ENCODE assay signal across 2 cellular contexts in the genomic region with DNA sequence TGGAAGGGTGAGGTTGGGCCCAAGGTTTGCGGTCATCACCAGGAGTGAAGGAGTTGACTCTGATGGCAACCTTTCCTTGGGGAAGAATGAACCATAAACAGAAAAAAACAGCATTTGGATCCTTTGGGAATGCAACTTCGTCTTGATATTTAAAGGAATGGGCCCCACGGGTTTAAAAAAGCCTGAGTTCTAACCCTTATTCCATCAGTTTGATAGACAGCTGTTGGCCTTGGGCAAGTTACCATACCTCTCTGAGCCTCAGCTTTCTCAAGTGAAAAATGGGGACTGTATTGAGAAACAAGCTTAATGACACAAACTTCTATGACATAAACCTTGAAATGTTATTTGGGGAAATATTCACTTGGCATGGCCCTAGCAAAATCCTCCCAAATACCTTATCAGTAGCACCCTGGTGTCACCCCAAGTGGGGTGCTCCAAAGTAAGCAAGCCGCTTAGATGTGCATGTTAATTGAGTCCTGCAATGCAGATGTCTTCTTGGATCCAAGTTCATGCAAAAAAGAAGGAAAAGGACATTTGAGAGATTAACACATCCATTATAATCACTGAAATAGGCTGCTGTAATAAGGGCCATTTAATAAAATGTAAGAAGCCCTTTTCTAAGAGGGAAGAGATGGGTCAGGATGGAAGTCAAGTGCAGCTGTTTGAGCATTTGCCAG.
TF ChIP-seq lines count a peak whose summit lies in the region.

No MANE protein-coding gene starts in this region.

TF ChIP-seq in A549, 52 proteins besides CTCF, POLR2A, EP300 and RAD21:
- TF ChIP-seq ATOH8 (CRISPR knock-in tag; IDR thresholded peaks at IDR 0.05; ENCODE audit: low read depth) (no peak), ZSCAN20 (CRISPR knock-in tag; IDR thresholded peaks at IDR 0.05) (no peak), HOXA7 (CRISPR knock-in tag; IDR thresholded peaks at IDR 0.05) (no peak), MAFK (IDR thresholded peaks at IDR 0.05; ENCODE audit: partially characterized antibody) (no peak), HDAC2 (IDR thresholded peaks at IDR 0.05) (no peak), KDM1A (IDR thresholded peaks at IDR 0.05; ENCODE audit: low read depth) (no peak), ESRRA (IDR thresholded peaks at IDR 0.05; ENCODE audit: borderline replicate concordance, low read length) (no peak), ZC3H11A (IDR thresholded peaks at IDR 0.05) (no peak), JUNB (IDR thresholded peaks at IDR 0.05) (no peak), POLR2AphosphoS2 (conservative IDR thresholded peaks at IDR 0.05; ENCODE audit: low read length) (no peak), BHLHE40 (IDR thresholded peaks at IDR 0.05; ENCODE audit: low read depth, low read length) (no peak)

TF ChIP-seq in IMR-90, 13 proteins besides CTCF, POLR2A, EP300 and RAD21:
- no peak for TF ChIP-seq MAFK (IDR thresholded peaks at IDR 0.05; ENCODE audit: low read depth, low read length)
- no peak for TF ChIP-seq SMC3 (IDR thresholded peaks at IDR 0.05; ENCODE audit: low read depth, low read length)
- TF ChIP-seq BHLHE40 (IDR thresholded peaks at IDR 0.05; ENCODE audit: low read depth, low read length), result no peak
- no peak for TF ChIP-seq MAZ (IDR thresholded peaks at IDR 0.05; ENCODE audit: borderline replicate concordance, low read depth, low read length)
- TF ChIP-seq RCOR1 (IDR thresholded peaks at IDR 0.05; ENCODE audit: insufficient replicate concordance, low read length), result no peak
- no peak for TF ChIP-seq FOS (IDR thresholded peaks at IDR 0.05; ENCODE audit: low read depth, low read length)
- TF ChIP-seq NFE2L2 (IDR thresholded peaks at IDR 0.05; ENCODE audit: low read depth, low read length), result no peak
- TF ChIP-seq, protein P1, sequence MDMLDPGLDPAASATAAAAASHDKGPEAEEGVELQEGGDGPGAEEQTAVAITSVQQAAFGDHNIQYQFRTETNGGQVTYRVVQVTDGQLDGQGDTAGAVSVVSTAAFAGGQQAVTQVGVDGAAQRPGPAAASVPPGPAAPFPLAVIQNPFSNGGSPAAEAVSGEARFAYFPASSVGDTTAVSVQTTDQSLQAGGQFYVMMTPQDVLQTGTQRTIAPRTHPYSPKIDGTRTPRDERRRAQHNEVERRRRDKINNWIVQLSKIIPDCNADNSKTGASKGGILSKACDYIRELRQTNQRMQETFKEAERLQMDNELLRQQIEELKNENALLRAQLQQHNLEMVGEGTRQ (IDR thresholded peaks at IDR 0.05; ENCODE audit: low read depth, low read length), result no peak
- TF ChIP-seq MXI1 (IDR thresholded peaks at IDR 0.05; ENCODE audit: borderline replicate concordance, low read depth, low read length), result no peak
- no peak for TF ChIP-seq RFX5 (IDR thresholded peaks at IDR 0.05; ENCODE audit: low read depth, low read length)
- TF ChIP-seq, protein P2, sequence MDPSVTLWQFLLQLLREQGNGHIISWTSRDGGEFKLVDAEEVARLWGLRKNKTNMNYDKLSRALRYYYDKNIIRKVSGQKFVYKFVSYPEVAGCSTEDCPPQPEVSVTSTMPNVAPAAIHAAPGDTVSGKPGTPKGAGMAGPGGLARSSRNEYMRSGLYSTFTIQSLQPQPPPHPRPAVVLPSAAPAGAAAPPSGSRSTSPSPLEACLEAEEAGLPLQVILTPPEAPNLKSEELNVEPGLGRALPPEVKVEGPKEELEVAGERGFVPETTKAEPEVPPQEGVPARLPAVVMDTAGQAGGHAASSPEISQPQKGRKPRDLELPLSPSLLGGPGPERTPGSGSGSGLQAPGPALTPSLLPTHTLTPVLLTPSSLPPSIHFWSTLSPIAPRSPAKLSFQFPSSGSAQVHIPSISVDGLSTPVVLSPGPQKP (IDR thresholded peaks at IDR 0.05; ENCODE audit: borderline replicate concordance, low read depth, low read length), result no peak
- no peak for TF ChIP-seq CHD1 (IDR thresholded peaks at IDR 0.05; ENCODE audit: low read depth, low read length)
- no peak for TF ChIP-seq CEBPB (IDR thresholded peaks at IDR 0.05; ENCODE audit: low read depth, low read length)
TF ChIP-seq in IMR-90: peak in this region for 0.
